Comparison of ENCODE assay signal across 2 cellular contexts in genomic region chr4:186952709-186953108, GRCh38.
TF ChIP-seq lines count a peak whose summit lies in the region.

No MANE protein-coding gene starts in this region.

TF ChIP-seq in liver, 16 proteins besides CTCF, POLR2A, EP300 and RAD21 (continued from another document):
- TF ChIP-seq GABPA (IDR thresholded peaks at IDR 0.05 in 1 of 2, conservative IDR thresholded peaks at IDR 0.05 in 1 of 2) (no peak), FOXA2 (IDR thresholded peaks at IDR 0.05) (no peak), HNF4A (conservative IDR thresholded peaks at IDR 0.05) (peak; percentile 81 to 82), MAX (IDR thresholded peaks at IDR 0.05) (no peak), ATF3 (IDR thresholded peaks at IDR 0.05) (no peak), FOXA1 (IDR thresholded peaks at IDR 0.05) (no peak), HNF4G (IDR thresholded peaks at IDR 0.05) (peak; percentile 32), EGR1 (IDR thresholded peaks at IDR 0.05; ENCODE audit: low read depth in 2 of 2) (no peak), JUND (IDR thresholded peaks at IDR 0.05) (peak in 1 of 2 donors; percentile 43), REST (IDR thresholded peaks at IDR 0.05) (no peak), ZBTB33 (IDR thresholded peaks at IDR 0.05) (no peak), SP1 (IDR thresholded peaks at IDR 0.05) (peak; percentile 56), NR2F2 (IDR thresholded peaks at IDR 0.05) (no peak), YY1 (IDR thresholded peaks at IDR 0.05) (peak; percentile 62), TAF1 (conservative IDR thresholded peaks at IDR 0.05) (no peak)

TF ChIP-seq in HepG2, 621 proteins besides CTCF, POLR2A, EP300 and RAD21:
- TF ChIP-seq ZNF740 (CRISPR knock-in tag; IDR thresholded peaks at IDR 0.05): no peak
- no peak for TF ChIP-seq ZNF432 (CRISPR knock-in tag; IDR thresholded peaks at IDR 0.05; ENCODE audit: borderline replicate concordance)
- no peak for TF ChIP-seq ZNF589 (CRISPR knock-in tag; conservative IDR thresholded peaks at IDR 0.05)
- no peak for TF ChIP-seq IRF9 (CRISPR knock-in tag; IDR thresholded peaks at IDR 0.05; ENCODE audit: borderline replicate concordance)
- TF ChIP-seq RARA (CRISPR knock-in tag; IDR thresholded peaks at IDR 0.05): no peak
- no peak for TF ChIP-seq ZNF607 (CRISPR knock-in tag; IDR thresholded peaks at IDR 0.05; ENCODE audit: borderline replicate concordance)
- no peak for TF ChIP-seq TEAD3 (CRISPR knock-in tag; optimal IDR thresholded peaks at IDR 0.05; ENCODE audit: borderline replicate concordance)
- no peak for TF ChIP-seq PHF8 (CRISPR knock-in tag; IDR thresholded peaks at IDR 0.05)
- TF ChIP-seq RXRB (CRISPR knock-in tag; IDR thresholded peaks at IDR 0.05; ENCODE audit: borderline replicate concordance): no peak
- TF ChIP-seq CBX1 (IDR thresholded peaks at IDR 0.05; ENCODE audit: low read depth): no peak
- no peak for TF ChIP-seq ZFY (CRISPR knock-in tag; IDR thresholded peaks at IDR 0.05)
- TF ChIP-seq ZNF224 (CRISPR knock-in tag; IDR thresholded peaks at IDR 0.05): no peak
- no peak for TF ChIP-seq THAP8 (CRISPR knock-in tag; IDR thresholded peaks at IDR 0.05; ENCODE audit: borderline replicate concordance)
- no peak for TF ChIP-seq BORCS8-MEF2B (CRISPR knock-in tag; IDR thresholded peaks at IDR 0.05)
- TF ChIP-seq SCMH1 (CRISPR knock-in tag; IDR thresholded peaks at IDR 0.05; ENCODE audit: borderline replicate concordance): no peak
- TF ChIP-seq ZNF737 (CRISPR knock-in tag; IDR thresholded peaks at IDR 0.05; ENCODE audit: borderline replicate concordance): no peak
- TF ChIP-seq ZNF362 (CRISPR knock-in tag; IDR thresholded peaks at IDR 0.05; ENCODE audit: borderline replicate concordance): no peak
